In the genomic region with DNA sequence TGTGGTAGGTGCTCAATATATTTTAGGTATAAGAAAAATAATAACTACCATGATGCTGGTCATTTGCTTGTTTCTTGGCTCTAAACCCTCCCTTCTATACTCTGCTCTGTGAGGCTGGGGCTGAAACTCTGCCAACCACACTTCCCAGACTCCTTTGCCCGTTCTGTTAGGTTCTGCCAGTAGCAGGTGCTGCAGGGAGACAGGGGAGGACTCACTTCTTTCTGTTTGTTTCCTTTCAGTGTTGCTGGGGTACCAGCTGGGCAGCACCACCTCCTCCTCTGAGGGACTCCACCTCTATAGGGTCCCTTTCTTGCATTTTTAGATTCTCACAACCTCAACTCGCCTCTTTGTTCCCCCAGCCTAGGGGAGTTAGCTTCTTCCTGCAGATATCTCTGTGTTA, we compare ENCODE assay signal across 20 cellular contexts. TPM values are rescaled to one million over a fixed set of nuclear protein-coding genes. Genes with fewer than 3 reads are reported as not detected.
DNase-seq lines count a peak whose midpoint lies in the region; ATAC-seq, FAIRE-seq and TF ChIP-seq lines count a peak whose summit lies in the region.
"Had no signal": no experiment of that assay in that cellular context is flagged by ENCODE, and none has a peak within 500 bp of the region (broad histone marks: within the 10 kb centered on the region; RNA-seq: fewer than 3 reads in every experiment).

No MANE protein-coding gene starts in this region.

- no peaks in the 10 kb centered on the region for H3K9me3 ChIP-seq in CD4-positive, alpha-beta T cell (ENCODE audit: control insufficient read depth, low read length)
- no peaks in the 10 kb centered on the region for H3K9me3 ChIP-seq in ovary
- H3K9me3 ChIP-seq: A549, colonic mucosa, lower lobe of right lung, prostate gland, upper lobe of right lung had no signal

- H3K27me3 Mint-ChIP-seq in CD4-positive, alpha-beta T cell, result peaks cover 22% of the 10 kb centered on the region
- H3K27me3 Mint-ChIP-seq in central memory CD8-positive, alpha-beta T cell, result peaks cover 9% of the 10 kb centered on the region

- no peak overlapping the region for H3K27ac ChIP-seq in CD4-positive, alpha-beta T cell (ENCODE audit: low read depth, low read length)
- no peak overlapping the region for H3K27ac ChIP-seq in ovary
- H3K27ac ChIP-seq: A549, C4-2B, colonic mucosa, lower lobe of right lung, prostate gland, upper lobe of right lung had no signal

- TF ChIP-seq POLR2A in ovary (IDR thresholded peaks at IDR 0.05), result no peak
- no peak for TF ChIP-seq POLR2A in H54 (IDR thresholded peaks at IDR 0.05; ENCODE audit: low read depth, low read length)

- no peaks in the 10 kb centered on the region for H3K27me3 ChIP-seq in CD4-positive, alpha-beta T cell (ENCODE audit: control insufficient read depth, insufficient read depth, low read length)
- no peaks in the 10 kb centered on the region for H3K27me3 ChIP-seq in ovary
- H3K27me3 ChIP-seq: colonic mucosa had no signal

- no peak for TF ChIP-seq CTCF in CD4-positive, alpha-beta T cell (IDR thresholded peaks at IDR 0.05)
- no peak for TF ChIP-seq CTCF in ovary (IDR thresholded peaks at IDR 0.05)

- CTCF ChIA-PET in CD4-positive, alpha-beta T cell (lab: Charles Lee), result interaction anchor here (3.4 kb wide), 1 partner anchor 26 kb away, joined by 11 read pairs; a partner anchor contains a TSS

- intact Hi-C loops in CD4-positive, alpha-beta T cell (cut with DNase I, micrococcal nuclease), result loop anchor here in 1 of 2 experiments (10.0 kb wide), 1 partner anchor 321 kb away; no protein-coding TSS in a partner anchor
- intact Hi-C loops in ovary (cut with DNase I), result no loop called here

- 56 to 59% (median 59%) methylated on average over 2 of the region's 2 CpGs for whole genome bisulfite sequencing in ovary, 3 donors

- no peak for TF ChIP-seq EP300 in ovary (IDR thresholded peaks at IDR 0.05)

- POLR2A ChIA-PET in CD4-positive, alpha-beta T cell (lab: Charles Lee), result no interaction called here

- no peaks in the 10 kb centered on the region for H3K4me1 ChIP-seq in ovary (ENCODE audit: insufficient read depth)
- H3K4me1 ChIP-seq: A549, colonic mucosa, lower lobe of right lung, prostate gland, upper lobe of right lung had no signal

- DNase-seq in SHP77 (lab: John Stamatoyannopoulos, UW) (peak; percentile 43 to 58), SHP77 treated with DMSO at 0.1 percent for 48 hours (lab: John Stamatoyannopoulos, UW) (no peak), NCI-H774 (lab: John Stamatoyannopoulos, UW) (peak; percentile 20), ovary (no peak), DMS153 (lab: John Stamatoyannopoulos, UW) (no peak), H54 (ENCODE audit: insufficient read length, low spot score) (no peak)
- no peak for DNase-seq in CD4-positive, alpha-beta T cell
- DNase-seq in central memory CD8-positive, alpha-beta T cell (ENCODE audit: low spot score in 2 of 2), result no peak
- DNase-seq: activated CD4-positive, alpha-beta T cell treated with anti-CD3 and anti-CD28 coated beads for 48 hours; colonic mucosa; EL; foreskin melanocyte; lower lobe of right lung; stimulated activated naive CD4-positive, alpha-beta T cell; T1000; upper lobe of right lung had no signal

- peaks cover 14% of the 10 kb centered on the region for H3K4me1 Mint-ChIP-seq in CD4-positive, alpha-beta T cell (ENCODE audit: low read depth)
- peaks cover 25% of the 10 kb centered on the region for H3K4me1 Mint-ChIP-seq in central memory CD8-positive, alpha-beta T cell
- H3K4me1 Mint-ChIP-seq: IgD-negative memory B cell had no signal

- no peak overlapping the region for H3K27ac Mint-ChIP-seq in CD4-positive, alpha-beta T cell
- no peak overlapping the region for H3K27ac Mint-ChIP-seq in central memory CD8-positive, alpha-beta T cell (ENCODE audit: low read depth)
- H3K27ac Mint-ChIP-seq: IgD-negative memory B cell had no signal

- no peaks in the 10 kb centered on the region for H3K9me3 Mint-ChIP-seq in CD4-positive, alpha-beta T cell
- H3K9me3 Mint-ChIP-seq in central memory CD8-positive, alpha-beta T cell, result no peaks in the 10 kb centered on the region
- H3K9me3 Mint-ChIP-seq: IgD-negative memory B cell had no signal

- no peak for FAIRE-seq in H54 (lab: Jason Lieb, UNC)
- FAIRE-seq: A549 had no signal

- peak; percentile 73 for ATAC-seq in CD4-positive, alpha-beta T cell (ENCODE audit: poor library complexity)
- ATAC-seq in central memory CD8-positive, alpha-beta T cell (replicated peaks; ENCODE audit: extremely low read depth, poor library complexity, severe bottlenecking), result peak; percentile 55
- ATAC-seq: A549, lower lobe of right lung, upper lobe of right lung had no signal

- no peaks in the 10 kb centered on the region for H3K36me3 Mint-ChIP-seq in CD4-positive, alpha-beta T cell (ENCODE audit: low read depth)
- no peaks in the 10 kb centered on the region for H3K36me3 Mint-ChIP-seq in central memory CD8-positive, alpha-beta T cell (ENCODE audit: insufficient read depth)
- H3K36me3 Mint-ChIP-seq: IgD-negative memory B cell had no signal

- H3K4me3 ChIP-seq in ovary, result no peak overlapping the region
- H3K4me3 ChIP-seq: A549, colonic mucosa, lower lobe of right lung, prostate gland, upper lobe of right lung had no signal

- H3K36me3 ChIP-seq in ovary, result no peaks in the 10 kb centered on the region
- H3K36me3 ChIP-seq: colonic mucosa, lower lobe of right lung, prostate gland, upper lobe of right lung had no signal

- H3K4me3 Mint-ChIP-seq in CD4-positive, alpha-beta T cell, result no peak overlapping the region
- H3K4me3 Mint-ChIP-seq in central memory CD8-positive, alpha-beta T cell, result no peak overlapping the region
- H3K4me3 Mint-ChIP-seq: IgD-negative memory B cell had no signal

RNA-seq across cellular contexts. Expression of a gene that starts 16.9 kb away (rescaled TPM):
- total RNA-seq in CD4-positive, alpha-beta T cell, result 10 to 100 TPM; 51.6 to 51.8 TPM
- 1 to 10 TPM in 4 of 7 donors, under 1 TPM in 3; 0.40 to 2.8 (median 1.4) TPM for total RNA-seq in ovary
- under 1 TPM; 0.19 to 0.65 TPM for polyA plus RNA-seq in ovary

RNA-seq across cellular contexts. Expression of a gene that starts 25.3 kb away (rescaled TPM):
- total RNA-seq in CD4-positive, alpha-beta T cell, result not detected
- total RNA-seq in ovary, result under 1 TPM in 1 of 7 donors, not detected in 6; 0.15 TPM
- under 1 TPM in 1 of 2 donors, not detected in 1; 0.02 TPM for polyA plus RNA-seq in ovary
- total RNA-seq: colonic mucosa, lower lobe of right lung, upper lobe of right lung had no signal
- polyA plus RNA-seq: A549, IgD-negative memory B cell had no signal

RNA-seq across cellular contexts. Expression of a gene that starts 27.1 kb away (rescaled TPM):
- under 1 TPM; 0.42 to 0.52 TPM for total RNA-seq in CD4-positive, alpha-beta T cell
- total RNA-seq in ovary, result under 1 TPM in 4 of 7 donors, not detected in 3; 0.34 to 0.92 (median 0.41) TPM
- under 1 TPM in 1 of 2 donors, not detected in 1; 0.11 TPM for polyA plus RNA-seq in ovary
- polyA plus RNA-seq: IgD-negative memory B cell had no signal

RNA-seq across cellular contexts. Expression of a gene that starts 59.9 kb away (rescaled TPM):
- total RNA-seq in CD4-positive, alpha-beta T cell, result under 1 TPM; 0.20 to 0.41 TPM
- 10 to 100 TPM in 5 of 7 donors, 1 to 10 TPM in 2; 4.3 to 20.2 (median 12.3) TPM for total RNA-seq in ovary
- 10 to 100 TPM; 13.7 to 21.2 TPM for polyA plus RNA-seq in ovary
- polyA plus RNA-seq: IgD-negative memory B cell had no signal

Comparison
In these comparisons a context has a peak if more than half of its experiments do, and no peak if none do; other contexts are left out.
1. DNase-seq: peak in SHP77 (2 of 2) and NCI-H774 (single experiment); none in SHP77 treated with DMSO at 0.1 percent for 48 hours (single experiment), CD4-positive, alpha-beta T cell (0 of 10), central memory CD8-positive, alpha-beta T cell (0 of 2), ovary (0 of 5), DMS153 (single experiment) and H54 (single experiment).
2. RNA of a gene that starts 16.9 kb away (total RNA-seq): 51.6 to 51.8 TPM in CD4-positive, alpha-beta T cell; 0.40 to 2.8 TPM in ovary; every median in the first group is over 10 times any median in the second.